ENCODE assay signal across 2 cellular contexts in the genomic region with DNA sequence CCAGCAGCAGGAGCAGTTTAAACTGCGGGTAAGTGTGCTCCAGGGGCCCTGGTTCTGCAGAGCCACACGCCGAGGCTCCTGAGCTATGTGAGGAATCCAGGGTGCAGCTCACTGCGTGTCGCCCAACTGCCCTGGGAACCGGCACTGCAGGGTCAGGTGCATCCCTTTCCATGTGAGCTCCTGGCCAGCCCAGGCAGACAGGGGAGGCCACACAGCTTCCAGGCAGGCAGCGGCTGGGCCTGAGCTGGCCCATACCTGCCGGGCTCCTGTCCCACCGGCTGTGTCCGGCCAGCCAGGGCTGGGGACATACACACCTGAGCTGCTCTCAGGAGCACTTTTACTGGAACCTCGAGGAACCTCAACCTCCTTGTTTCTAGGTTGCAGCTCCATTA.
TF ChIP-seq lines count a peak whose summit lies in the region.

No MANE protein-coding gene starts in this region.

TF ChIP-seq in SK-N-SH, 30 proteins besides CTCF, POLR2A, EP300 and RAD21:
- TF ChIP-seq RFX5 (IDR thresholded peaks at IDR 0.05; ENCODE audit: low read length) (no peak), MEF2A (IDR thresholded peaks at IDR 0.05; ENCODE audit: borderline replicate concordance, low read depth) (no peak), CHD2 (IDR thresholded peaks at IDR 0.05; ENCODE audit: low read length, partially characterized antibody) (no peak), TEAD4 (IDR thresholded peaks at IDR 0.05; ENCODE audit: borderline replicate concordance, insufficient read depth) (no peak), TAF1 (IDR thresholded peaks at IDR 0.05; ENCODE audit: borderline replicate concordance, low read depth, low read length) (no peak), ELF1 (IDR thresholded peaks at IDR 0.05) (no peak), RXRA (IDR thresholded peaks at IDR 0.05; ENCODE audit: borderline replicate concordance, low read depth) (no peak), YY1 (IDR thresholded peaks at IDR 0.05; ENCODE audit: low read depth) (no peak), GABPA (IDR thresholded peaks at IDR 0.05; ENCODE audit: low read depth) (no peak), JUND (IDR thresholded peaks at IDR 0.05) (no peak), FOXM1 (IDR thresholded peaks at IDR 0.05; ENCODE audit: low read depth) (no peak), TCF12 (IDR thresholded peaks at IDR 0.05) (no peak), FOSL2 (IDR thresholded peaks at IDR 0.05; ENCODE audit: borderline replicate concordance, low read depth) (no peak)
- TF ChIP-seq, protein P1, sequence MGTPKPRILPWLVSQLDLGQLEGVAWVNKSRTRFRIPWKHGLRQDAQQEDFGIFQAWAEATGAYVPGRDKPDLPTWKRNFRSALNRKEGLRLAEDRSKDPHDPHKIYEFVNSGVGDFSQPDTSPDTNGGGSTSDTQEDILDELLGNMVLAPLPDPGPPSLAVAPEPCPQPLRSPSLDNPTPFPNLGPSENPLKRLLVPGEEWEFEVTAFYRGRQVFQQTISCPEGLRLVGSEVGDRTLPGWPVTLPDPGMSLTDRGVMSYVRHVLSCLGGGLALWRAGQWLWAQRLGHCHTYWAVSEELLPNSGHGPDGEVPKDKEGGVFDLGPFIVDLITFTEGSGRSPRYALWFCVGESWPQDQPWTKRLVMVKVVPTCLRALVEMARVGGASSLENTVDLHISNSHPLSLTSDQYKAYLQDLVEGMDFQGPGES (IDR thresholded peaks at IDR 0.05; ENCODE audit: low read depth, low read length): no peak
- TF ChIP-seq, protein P2, sequence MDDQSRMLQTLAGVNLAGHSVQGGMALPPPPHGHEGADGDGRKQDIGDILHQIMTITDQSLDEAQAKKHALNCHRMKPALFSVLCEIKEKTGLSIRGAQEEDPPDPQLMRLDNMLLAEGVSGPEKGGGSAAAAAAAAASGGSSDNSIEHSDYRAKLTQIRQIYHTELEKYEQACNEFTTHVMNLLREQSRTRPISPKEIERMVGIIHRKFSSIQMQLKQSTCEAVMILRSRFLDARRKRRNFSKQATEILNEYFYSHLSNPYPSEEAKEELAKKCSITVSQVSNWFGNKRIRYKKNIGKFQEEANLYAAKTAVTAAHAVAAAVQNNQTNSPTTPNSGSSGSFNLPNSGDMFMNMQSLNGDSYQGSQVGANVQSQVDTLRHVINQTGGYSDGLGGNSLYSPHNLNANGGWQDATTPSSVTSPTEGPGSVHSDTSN (IDR thresholded peaks at IDR 0.05): no peak
- TF ChIP-seq, protein P3, sequence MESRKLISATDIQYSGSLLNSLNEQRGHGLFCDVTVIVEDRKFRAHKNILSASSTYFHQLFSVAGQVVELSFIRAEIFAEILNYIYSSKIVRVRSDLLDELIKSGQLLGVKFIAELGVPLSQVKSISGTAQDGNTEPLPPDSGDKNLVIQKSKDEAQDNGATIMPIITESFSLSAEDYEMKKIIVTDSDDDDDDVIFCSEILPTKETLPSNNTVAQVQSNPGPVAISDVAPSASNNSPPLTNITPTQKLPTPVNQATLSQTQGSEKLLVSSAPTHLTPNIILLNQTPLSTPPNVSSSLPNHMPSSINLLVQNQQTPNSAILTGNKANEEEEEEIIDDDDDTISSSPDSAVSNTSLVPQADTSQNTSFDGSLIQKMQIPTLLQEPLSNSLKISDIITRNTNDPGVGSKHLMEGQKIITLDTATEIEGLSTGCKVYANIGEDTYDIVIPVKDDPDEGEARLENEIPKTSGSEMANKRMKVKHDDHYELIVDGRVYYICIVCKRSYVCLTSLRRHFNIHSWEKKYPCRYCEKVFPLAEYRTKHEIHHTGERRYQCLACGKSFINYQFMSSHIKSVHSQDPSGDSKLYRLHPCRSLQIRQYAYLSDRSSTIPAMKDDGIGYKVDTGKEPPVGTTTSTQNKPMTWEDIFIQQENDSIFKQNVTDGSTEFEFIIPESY (IDR thresholded peaks at IDR 0.05; ENCODE audit: borderline replicate concordance, low read depth): no peak
- TF ChIP-seq, protein P4, sequence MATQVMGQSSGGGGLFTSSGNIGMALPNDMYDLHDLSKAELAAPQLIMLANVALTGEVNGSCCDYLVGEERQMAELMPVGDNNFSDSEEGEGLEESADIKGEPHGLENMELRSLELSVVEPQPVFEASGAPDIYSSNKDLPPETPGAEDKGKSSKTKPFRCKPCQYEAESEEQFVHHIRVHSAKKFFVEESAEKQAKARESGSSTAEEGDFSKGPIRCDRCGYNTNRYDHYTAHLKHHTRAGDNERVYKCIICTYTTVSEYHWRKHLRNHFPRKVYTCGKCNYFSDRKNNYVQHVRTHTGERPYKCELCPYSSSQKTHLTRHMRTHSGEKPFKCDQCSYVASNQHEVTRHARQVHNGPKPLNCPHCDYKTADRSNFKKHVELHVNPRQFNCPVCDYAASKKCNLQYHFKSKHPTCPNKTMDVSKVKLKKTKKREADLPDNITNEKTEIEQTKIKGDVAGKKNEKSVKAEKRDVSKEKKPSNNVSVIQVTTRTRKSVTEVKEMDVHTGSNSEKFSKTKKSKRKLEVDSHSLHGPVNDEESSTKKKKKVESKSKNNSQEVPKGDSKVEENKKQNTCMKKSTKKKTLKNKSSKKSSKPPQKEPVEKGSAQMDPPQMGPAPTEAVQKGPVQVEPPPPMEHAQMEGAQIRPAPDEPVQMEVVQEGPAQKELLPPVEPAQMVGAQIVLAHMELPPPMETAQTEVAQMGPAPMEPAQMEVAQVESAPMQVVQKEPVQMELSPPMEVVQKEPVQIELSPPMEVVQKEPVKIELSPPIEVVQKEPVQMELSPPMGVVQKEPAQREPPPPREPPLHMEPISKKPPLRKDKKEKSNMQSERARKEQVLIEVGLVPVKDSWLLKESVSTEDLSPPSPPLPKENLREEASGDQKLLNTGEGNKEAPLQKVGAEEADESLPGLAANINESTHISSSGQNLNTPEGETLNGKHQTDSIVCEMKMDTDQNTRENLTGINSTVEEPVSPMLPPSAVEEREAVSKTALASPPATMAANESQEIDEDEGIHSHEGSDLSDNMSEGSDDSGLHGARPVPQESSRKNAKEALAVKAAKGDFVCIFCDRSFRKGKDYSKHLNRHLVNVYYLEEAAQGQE (IDR thresholded peaks at IDR 0.05; ENCODE audit: low read depth, low read length): no peak

TF ChIP-seq in SK-N-SH treated with all-trans-retinoic acid at 6 μM for 48 hours, 23 proteins besides CTCF, POLR2A, EP300 and RAD21:
- TF ChIP-seq ZFP3 (CRISPR knock-in tag; IDR thresholded peaks at IDR 0.05): no peak
- TF ChIP-seq, protein P5, sequence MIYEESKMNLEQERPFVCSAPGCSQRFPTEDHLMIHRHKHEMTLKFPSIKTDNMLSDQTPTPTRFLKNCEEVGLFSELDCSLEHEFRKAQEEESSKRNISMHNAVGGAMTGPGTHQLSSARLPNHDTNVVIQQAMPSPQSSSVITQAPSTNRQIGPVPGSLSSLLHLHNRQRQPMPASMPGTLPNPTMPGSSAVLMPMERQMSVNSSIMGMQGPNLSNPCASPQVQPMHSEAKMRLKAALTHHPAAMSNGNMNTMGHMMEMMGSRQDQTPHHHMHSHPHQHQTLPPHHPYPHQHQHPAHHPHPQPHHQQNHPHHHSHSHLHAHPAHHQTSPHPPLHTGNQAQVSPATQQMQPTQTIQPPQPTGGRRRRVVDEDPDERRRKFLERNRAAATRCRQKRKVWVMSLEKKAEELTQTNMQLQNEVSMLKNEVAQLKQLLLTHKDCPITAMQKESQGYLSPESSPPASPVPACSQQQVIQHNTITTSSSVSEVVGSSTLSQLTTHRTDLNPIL (CRISPR knock-in tag; IDR thresholded peaks at IDR 0.05; ENCODE audit: low read depth): no peak
- TF ChIP-seq ZNF565 (CRISPR knock-in tag; conservative IDR thresholded peaks at IDR 0.05; ENCODE audit: low read depth): no peak
- TF ChIP-seq, protein P6, sequence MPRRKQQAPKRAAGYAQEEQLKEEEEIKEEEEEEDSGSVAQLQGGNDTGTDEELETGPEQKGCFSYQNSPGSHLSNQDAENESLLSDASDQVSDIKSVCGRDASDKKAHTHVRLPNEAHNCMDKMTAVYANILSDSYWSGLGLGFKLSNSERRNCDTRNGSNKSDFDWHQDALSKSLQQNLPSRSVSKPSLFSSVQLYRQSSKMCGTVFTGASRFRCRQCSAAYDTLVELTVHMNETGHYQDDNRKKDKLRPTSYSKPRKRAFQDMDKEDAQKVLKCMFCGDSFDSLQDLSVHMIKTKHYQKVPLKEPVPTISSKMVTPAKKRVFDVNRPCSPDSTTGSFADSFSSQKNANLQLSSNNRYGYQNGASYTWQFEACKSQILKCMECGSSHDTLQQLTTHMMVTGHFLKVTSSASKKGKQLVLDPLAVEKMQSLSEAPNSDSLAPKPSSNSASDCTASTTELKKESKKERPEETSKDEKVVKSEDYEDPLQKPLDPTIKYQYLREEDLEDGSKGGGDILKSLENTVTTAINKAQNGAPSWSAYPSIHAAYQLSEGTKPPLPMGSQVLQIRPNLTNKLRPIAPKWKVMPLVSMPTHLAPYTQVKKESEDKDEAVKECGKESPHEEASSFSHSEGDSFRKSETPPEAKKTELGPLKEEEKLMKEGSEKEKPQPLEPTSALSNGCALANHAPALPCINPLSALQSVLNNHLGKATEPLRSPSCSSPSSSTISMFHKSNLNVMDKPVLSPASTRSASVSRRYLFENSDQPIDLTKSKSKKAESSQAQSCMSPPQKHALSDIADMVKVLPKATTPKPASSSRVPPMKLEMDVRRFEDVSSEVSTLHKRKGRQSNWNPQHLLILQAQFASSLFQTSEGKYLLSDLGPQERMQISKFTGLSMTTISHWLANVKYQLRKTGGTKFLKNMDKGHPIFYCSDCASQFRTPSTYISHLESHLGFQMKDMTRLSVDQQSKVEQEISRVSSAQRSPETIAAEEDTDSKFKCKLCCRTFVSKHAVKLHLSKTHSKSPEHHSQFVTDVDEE (CRISPR knock-in tag; IDR thresholded peaks at IDR 0.05): no peak
- TF ChIP-seq, protein P7, sequence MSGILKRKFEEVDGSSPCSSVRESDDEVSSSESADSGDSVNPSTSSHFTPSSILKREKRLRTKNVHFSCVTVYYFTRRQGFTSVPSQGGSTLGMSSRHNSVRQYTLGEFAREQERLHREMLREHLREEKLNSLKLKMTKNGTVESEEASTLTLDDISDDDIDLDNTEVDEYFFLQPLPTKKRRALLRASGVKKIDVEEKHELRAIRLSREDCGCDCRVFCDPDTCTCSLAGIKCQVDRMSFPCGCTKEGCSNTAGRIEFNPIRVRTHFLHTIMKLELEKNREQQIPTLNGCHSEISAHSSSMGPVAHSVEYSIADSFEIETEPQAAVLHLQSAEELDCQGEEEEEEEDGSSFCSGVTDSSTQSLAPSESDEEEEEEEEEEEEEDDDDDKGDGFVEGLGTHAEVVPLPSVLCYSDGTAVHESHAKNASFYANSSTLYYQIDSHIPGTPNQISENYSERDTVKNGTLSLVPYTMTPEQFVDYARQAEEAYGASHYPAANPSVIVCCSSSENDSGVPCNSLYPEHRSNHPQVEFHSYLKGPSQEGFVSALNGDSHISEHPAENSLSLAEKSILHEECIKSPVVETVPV (CRISPR knock-in tag; IDR thresholded peaks at IDR 0.05): no peak
- TF ChIP-seq PPARA (CRISPR knock-in tag; IDR thresholded peaks at IDR 0.05; ENCODE audit: borderline replicate concordance): no peak
- no peak for TF ChIP-seq OSR1 (CRISPR knock-in tag; IDR thresholded peaks at IDR 0.05)
- TF ChIP-seq ISL1 (CRISPR knock-in tag; IDR thresholded peaks at IDR 0.05): no peak
- TF ChIP-seq ZNF8 (CRISPR knock-in tag; IDR thresholded peaks at IDR 0.05): no peak
